Comparison of ENCODE assay signal across 23 cellular contexts in the genomic region with DNA sequence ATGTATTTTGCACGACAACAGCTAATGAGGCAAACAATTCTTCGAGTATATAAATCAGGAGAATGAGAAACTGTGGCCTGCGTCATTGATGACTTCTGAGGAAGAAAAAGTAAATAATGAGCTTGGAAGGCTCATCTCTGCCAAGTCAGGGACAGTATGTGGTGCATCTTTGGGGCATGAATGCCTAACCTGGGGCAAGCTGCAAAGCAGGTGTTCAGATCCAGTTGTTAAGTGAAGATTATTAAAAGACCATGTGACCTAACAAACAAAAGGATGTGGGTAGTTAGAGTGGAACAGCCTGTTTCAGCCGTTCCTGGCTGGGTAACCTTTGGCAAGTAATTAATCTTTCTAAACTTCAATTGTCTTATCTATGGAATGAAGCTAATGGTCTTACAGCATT.
DNase-seq lines count a peak whose midpoint lies in the region; ATAC-seq and TF ChIP-seq lines count a peak whose summit lies in the region.
"Had no signal": no experiment of that assay in that cellular context is flagged by ENCODE, and none has a peak within 500 bp of the region (broad histone marks: within the 10 kb centered on the region; RNA-seq: fewer than 3 reads in every experiment).

No MANE protein-coding gene starts in this region.

- no peak overlapping the region for H4K12ac ChIP-seq in trophoblast cell (ENCODE audit: low read depth, low read length)

- no CpG with 5 or more reads among the region's 4 CpGs for WGBS in trophoblast cell (ENCODE audit: extremely low coverage, insufficient coverage, insufficient read length)

- H3K4me2 ChIP-seq in DND-41 (ENCODE audit: insufficient read depth, low read length) (no peak overlapping the region), OCI-LY3 (ENCODE audit: low read length) (0 out of 2 replicates have a peak overlapping the region, but pooled peaks have one; percentile 4), trophoblast cell (ENCODE audit: low read length) (no peak overlapping the region)

- H3K36me3 ChIP-seq in DND-41 (ENCODE audit: insufficient read depth, low read length): no peaks in the 10 kb centered on the region
- no peaks in the 10 kb centered on the region for H3K36me3 ChIP-seq in OCI-LY3 (replicated peaks; ENCODE audit: low read depth, low read length)
- H3K36me3 ChIP-seq in trophoblast cell (ENCODE audit: control insufficient read depth in 1 of 2, insufficient read depth in 2 of 2, low read length in 2 of 2): no peaks in the 10 kb centered on the region
- H3K36me3 ChIP-seq: uterus had no signal

- H2AFZ ChIP-seq in DND-41 (ENCODE audit: low read depth, low read length): no peak overlapping the region
- no peak overlapping the region for H2AFZ ChIP-seq in OCI-LY3 (ENCODE audit: low read depth, low read length)
- H2AFZ ChIP-seq in trophoblast cell (ENCODE audit: insufficient read depth, low read length, poor library complexity): no peak overlapping the region
- H2AFZ ChIP-seq: GM23248 had no signal

- H2BK5ac ChIP-seq in trophoblast cell (ENCODE audit: low read depth, low read length, poor library complexity): no peak overlapping the region

- H3K23ac ChIP-seq in trophoblast cell (ENCODE audit: low read length): no peak overlapping the region

- H3K27me3 ChIP-seq in DND-41 (ENCODE audit: insufficient read depth, low read length, poor library complexity) (no peaks in the 10 kb centered on the region), OCI-LY3 (ENCODE audit: low read depth, low read length) (no peaks in the 10 kb centered on the region), trophoblast cell (ENCODE audit: insufficient read depth, low read length) (no peaks in the 10 kb centered on the region)
- H3K27me3 ChIP-seq: uterus had no signal

- peak; percentile 44 for DNase-seq in NCI-H82 (lab: John Stamatoyannopoulos, UW)
- DNase-seq in NCI-H82 treated with DMSO at 0.1 percent for 48 hours (lab: John Stamatoyannopoulos, UW; ENCODE audit: unreplicated experiment): no peak
- no peak for DNase-seq in DND-41
- peak; percentile 33 to 60 for DNase-seq in trophoblast cell
- no peak for DNase-seq in GOT3 (lab: John Stamatoyannopoulos, UW)
- DNase-seq in activated naive CD4-positive, alpha-beta T cell (lab: John Stamatoyannopoulos, UW): no peak
- DNase-seq: activated CD4-positive, alpha-beta T cell treated with anti-CD3 and anti-CD28 coated beads, Interleukin-2, amount 50 U/mL, for 1 hour; activated CD8-positive, alpha-beta memory T cell treated with anti-CD3 and anti-CD28 coated beads, Interleukin-2, amount 50 U/mL, for 48 hours; activated effector memory CD4-positive, alpha-beta T cell treated with anti-CD3 and anti-CD28 coated beads, Interleukin-2, amount 50 U/mL, for 16 hours; C1 segment of cervical spinal cord; GF-D8; GM23248; head of caudate nucleus; MV-4-11; NCI-H187 treated with DMSO at 0.1 percent for 48 hours; NCI-H524; SHP77 treated with DMSO at 0.1 percent for 48 hours; stimulated activated CD4-positive, alpha-beta T cell treated with anti-CD3 and anti-CD28 coated beads, Interleukin-12 subunit alpha, Interleukin-12 subunit beta, amount 100 ng/mL, for 4 hours; stimulated activated CD8-positive, alpha-beta memory T cell treated with anti-CD3 and anti-CD28 coated beads, Interleukin-4, amount 100 ng/mL, for 48 hours; T-cell; uterus had no signal

- no peak overlapping the region for H3K4ac ChIP-seq in trophoblast cell (ENCODE audit: low read depth, low read length)

- H4K20me1 ChIP-seq in DND-41 (ENCODE audit: insufficient read depth, low read length) (no peaks in the 10 kb centered on the region), OCI-LY3 (ENCODE audit: insufficient read depth, low read length) (no peaks in the 10 kb centered on the region)

- H3K79me2 ChIP-seq in DND-41 (ENCODE audit: insufficient read depth, low read length) (no peaks in the 10 kb centered on the region), OCI-LY3 (ENCODE audit: low read length) (no peaks in the 10 kb centered on the region), trophoblast cell (ENCODE audit: control insufficient read depth, insufficient read depth, low read length, poor library complexity) (no peaks in the 10 kb centered on the region)

- TF ChIP-seq CTCF in DND-41 (IDR thresholded peaks at IDR 0.05; ENCODE audit: borderline replicate concordance, extremely low read depth, low read length, poor library complexity, severe bottlenecking): no peak
- no peak for TF ChIP-seq CTCF in OCI-LY3 (IDR thresholded peaks at IDR 0.05; ENCODE audit: low read depth, low read length)

- no peak overlapping the region for H4K8ac ChIP-seq in trophoblast cell (ENCODE audit: low read depth, low read length)

- H4K91ac ChIP-seq in trophoblast cell (ENCODE audit: low read depth, low read length): no peak overlapping the region

- peaks cover 8% of the 10 kb centered on the region for H3K4me1 ChIP-seq in DND-41 (ENCODE audit: insufficient read depth, low read length)
- H3K4me1 ChIP-seq in OCI-LY3 (ENCODE audit: low read length): peaks cover 45% of the 10 kb centered on the region
- peaks cover 1 to 2% of the 10 kb centered on the region in 2 experiments for H3K4me1 ChIP-seq in trophoblast cell (ENCODE audit: control insufficient read depth in 1 of 2, insufficient read depth in 2 of 2, low read length in 2 of 2)
- H3K4me1 ChIP-seq: uterus had no signal

- H3K18ac ChIP-seq in trophoblast cell (ENCODE audit: low read length): no peak overlapping the region

- H2BK12ac ChIP-seq in trophoblast cell (ENCODE audit: low read length): no peak overlapping the region

- H3K9me3 ChIP-seq in DND-41 (ENCODE audit: insufficient read depth, low read length, severe bottlenecking) (no peaks in the 10 kb centered on the region), OCI-LY3 (ENCODE audit: insufficient read depth, low read length) (no peaks in the 10 kb centered on the region), trophoblast cell (ENCODE audit: insufficient read depth, low read depth, low read length) (no peaks in the 10 kb centered on the region)
- H3K9me3 ChIP-seq: uterus had no signal

- H3K14ac ChIP-seq in trophoblast cell (ENCODE audit: low read length): no peak overlapping the region

- H3K9ac ChIP-seq in DND-41 (ENCODE audit: low read depth, low read length) (no peak overlapping the region), OCI-LY3 (ENCODE audit: low read length) (no peak overlapping the region), trophoblast cell (ENCODE audit: low read length) (no peak overlapping the region)
- H3K9ac ChIP-seq: GM23248 had no signal

- H2BK120ac ChIP-seq in trophoblast cell (ENCODE audit: insufficient read depth, low read length, poor library complexity): no peak overlapping the region

- H3K27ac ChIP-seq in DND-41 (ENCODE audit: low read length) (no peak overlapping the region), OCI-LY3 (ENCODE audit: low read length) (no peak overlapping the region), trophoblast cell (ENCODE audit: low read depth, low read length) (no peak overlapping the region)
- H3K27ac ChIP-seq: GM23248 had no signal

- no peak overlapping the region for H3K4me3 ChIP-seq in DND-41 (ENCODE audit: low read depth in 1 of 2, low read length in 2 of 2)
- no peak overlapping the region for H3K4me3 ChIP-seq in OCI-LY3 (ENCODE audit: low read length)
- H3K4me3 ChIP-seq in trophoblast cell (ENCODE audit: low read depth, low read length): no peak overlapping the region
- H3K4me3 ChIP-seq: GM23248, uterus had no signal

- H2AK5ac ChIP-seq in trophoblast cell (ENCODE audit: low read length): no peak overlapping the region

- peak; percentile 65 for ATAC-seq in DND-41 (ENCODE audit: insufficient read depth, low read depth)
- no peak for ATAC-seq in GM21576 (IDR thresholded peaks at IDR 0.05; ENCODE audit: unreplicated experiment)
- ATAC-seq: T-cell had no signal

- no peaks in the 10 kb centered on the region for H3K79me1 ChIP-seq in trophoblast cell (ENCODE audit: low read length)

Comparison
In these comparisons a context has a peak if more than half of its experiments do, and no peak if none do; other contexts are left out.
1. DNase-seq: peak in NCI-H82 (single experiment) and trophoblast cell (2 of 2); none in NCI-H82 treated with DMSO at 0.1 percent for 48 hours (single experiment), DND-41 (single experiment), GOT3 (single experiment) and activated naive CD4-positive, alpha-beta T cell (0 of 4).